Comparison of ENCODE assay signal across 11 cellular contexts in genomic region chr1:27887215-27888035, GRCh38. TPM values are rescaled to one million over a fixed set of nuclear protein-coding genes. Genes with fewer than 3 reads are reported as not detected.
DNase-seq lines count a peak whose midpoint lies in the region; ATAC-seq and TF ChIP-seq lines count a peak whose summit lies in the region.
"Had no signal": no experiment of that assay in that cellular context is flagged by ENCODE, and none has a peak within 500 bp of the region (broad histone marks: within the 10 kb centered on the region; RNA-seq: fewer than 3 reads in every experiment).

No MANE protein-coding gene starts in this region.

- peak overlapping the region; percentile 89 for H3K27ac Mint-ChIP-seq in activated CD8-positive, alpha-beta memory T cell treated with anti-CD3 and anti-CD28 coated beads, Interleukin-2, amount 10 ng/mL, durations not matched to agents 7 days and 5 days
- peak overlapping the region; percentile 88 for H3K27ac Mint-ChIP-seq in stimulated activated effector memory CD8-positive, alpha-beta T cell treated with anti-CD3 and anti-CD28 coated beads, Interleukin-12 subunit alpha, Interleukin-12 subunit beta, amount 100 ng/mL, for 72 hours

- ATAC-seq in activated CD8-positive, alpha-beta memory T cell treated with anti-CD3 and anti-CD28 coated beads, Interleukin-2, amount 10 ng/mL, durations not matched to agents 7 days and 5 days = peak; percentile 83
- ATAC-seq in stimulated activated effector memory CD8-positive, alpha-beta T cell treated with anti-CD3 and anti-CD28 coated beads, Interleukin-12 subunit alpha, Interleukin-12 subunit beta, amount 100 ng/mL, for 72 hours = peak; percentile 55
- ATAC-seq: foreskin keratinocyte, Panc1 had no signal

- TF ChIP-seq CTCF in Peyer's patch (IDR thresholded peaks at IDR 0.05) = no peak
- TF ChIP-seq CTCF in uterus (IDR thresholded peaks at IDR 0.05) = no peak

- peak; percentile 84 for DNase-seq in activated CD8-positive, alpha-beta memory T cell treated with anti-CD3 and anti-CD28 coated beads, Interleukin-2, amount 10 ng/mL, durations not matched to agents 7 days and 5 days
- DNase-seq in activated CD8-positive, alpha-beta memory T cell treated with anti-CD3 and anti-CD28 coated beads for 24 hours = no peak
- peak in 2 of 3 donors; percentile 68 to 81 for DNase-seq in Peyer's patch
- no peak for DNase-seq in caudate nucleus (lab: John Stamatoyannopoulos, UW)
- no peak for DNase-seq in stimulated activated effector memory CD8-positive, alpha-beta T cell treated with anti-CD3 and anti-CD28 coated beads, Interleukin-12 subunit alpha, Interleukin-12 subunit beta, amount 100 ng/mL, for 72 hours (ENCODE audit: low spot score in 2 of 2)
- no peak for DNase-seq in islet precursor cell
- no peak for DNase-seq in uterus
- no peak for DNase-seq in NCI-H1092 treated with DMSO at 0.1 percent for 48 hours (lab: John Stamatoyannopoulos, UW)
- DNase-seq: ACHN, foreskin keratinocyte had no signal

- intact Hi-C loops in uterus (cut with DNase I; ENCODE audit: low total_unique reads) = no loop called here

- H3K4me1 Mint-ChIP-seq in activated CD8-positive, alpha-beta memory T cell treated with anti-CD3 and anti-CD28 coated beads, Interleukin-2, amount 10 ng/mL, durations not matched to agents 7 days and 5 days = peaks cover 71% of the 10 kb centered on the region
- peaks cover 61% of the 10 kb centered on the region for H3K4me1 Mint-ChIP-seq in stimulated activated effector memory CD8-positive, alpha-beta T cell treated with anti-CD3 and anti-CD28 coated beads, Interleukin-12 subunit alpha, Interleukin-12 subunit beta, amount 100 ng/mL, for 72 hours

- no peaks in the 10 kb centered on the region for H3K9me3 Mint-ChIP-seq in activated CD8-positive, alpha-beta memory T cell treated with anti-CD3 and anti-CD28 coated beads, Interleukin-2, amount 10 ng/mL, durations not matched to agents 7 days and 5 days (ENCODE audit: low read depth)
- no peaks in the 10 kb centered on the region for H3K9me3 Mint-ChIP-seq in stimulated activated effector memory CD8-positive, alpha-beta T cell treated with anti-CD3 and anti-CD28 coated beads, Interleukin-12 subunit alpha, Interleukin-12 subunit beta, amount 100 ng/mL, for 72 hours

- no peak overlapping the region for H3K4me3 ChIP-seq in Peyer's patch
- H3K4me3 ChIP-seq in uterus = no peak overlapping the region

- H3K4me3 Mint-ChIP-seq in activated CD8-positive, alpha-beta memory T cell treated with anti-CD3 and anti-CD28 coated beads, Interleukin-2, amount 10 ng/mL, durations not matched to agents 7 days and 5 days = peak overlapping the region; percentile 50
- peak overlapping the region; percentile 53 for H3K4me3 Mint-ChIP-seq in stimulated activated effector memory CD8-positive, alpha-beta T cell treated with anti-CD3 and anti-CD28 coated beads, Interleukin-12 subunit alpha, Interleukin-12 subunit beta, amount 100 ng/mL, for 72 hours

- H3K36me3 ChIP-seq in Peyer's patch (peaks cover 0 to 27% (median 0%) of the 10 kb centered on the region in 3 donors), uterus (no peaks in the 10 kb centered on the region)

- H3K27me3 ChIP-seq in Peyer's patch = no peaks in the 10 kb centered on the region
- no peaks in the 10 kb centered on the region for H3K27me3 ChIP-seq in uterus
- H3K27me3 ChIP-seq: foreskin keratinocyte had no signal

- peaks cover 63% of the 10 kb centered on the region for H3K36me3 Mint-ChIP-seq in activated CD8-positive, alpha-beta memory T cell treated with anti-CD3 and anti-CD28 coated beads, Interleukin-2, amount 10 ng/mL, durations not matched to agents 7 days and 5 days
- H3K36me3 Mint-ChIP-seq in stimulated activated effector memory CD8-positive, alpha-beta T cell treated with anti-CD3 and anti-CD28 coated beads, Interleukin-12 subunit alpha, Interleukin-12 subunit beta, amount 100 ng/mL, for 72 hours = peaks cover 76% of the 10 kb centered on the region

- H3K27me3 Mint-ChIP-seq in activated CD8-positive, alpha-beta memory T cell treated with anti-CD3 and anti-CD28 coated beads, Interleukin-2, amount 10 ng/mL, durations not matched to agents 7 days and 5 days = no peaks in the 10 kb centered on the region

- TF ChIP-seq POLR2A in Peyer's patch (IDR thresholded peaks at IDR 0.05) (no peak), uterus (IDR thresholded peaks at IDR 0.05) (no peak)

- CTCF ChIA-PET in activated CD8-positive, alpha-beta memory T cell treated with anti-CD3 and anti-CD28 coated beads, Interleukin-2, amount 10 ng/mL, durations not matched to agents 7 days and 5 days (lab: Charles Lee) = interaction anchor here (1.2 kb wide), 1 partner anchor 30 kb away, joined by 7 read pairs; no protein-coding TSS in a partner anchor

- H3K9me3 ChIP-seq in Peyer's patch = no peaks in the 10 kb centered on the region
- no peaks in the 10 kb centered on the region for H3K9me3 ChIP-seq in uterus

- peaks cover 0 to 51% (median 11%) of the 10 kb centered on the region in 4 donors for H3K4me1 ChIP-seq in Peyer's patch
- no peaks in the 10 kb centered on the region for H3K4me1 ChIP-seq in uterus
- H3K4me1 ChIP-seq: foreskin keratinocyte had no signal

- H3K27ac ChIP-seq in Peyer's patch (peak overlapping the region; percentile 49 to 82 (median 66)), caudate nucleus (ENCODE audit: low read depth, low read length) (peak overlapping the region; percentile 36), uterus (no peak overlapping the region)
- H3K27ac ChIP-seq: foreskin keratinocyte had no signal

RNA-seq across cellular contexts. Expression of gene THEMIS2, which starts 15.1 kb away (rescaled TPM):
- 10 to 100 TPM; 23.4 to 30.7 TPM for total RNA-seq in activated CD8-positive, alpha-beta memory T cell treated with anti-CD3 and anti-CD28 coated beads, Interleukin-2, amount 10 ng/mL, durations not matched to agents 7 days and 5 days
- total RNA-seq in Peyer's patch = 10 to 100 TPM in 3 of 4 donors, 1 to 10 TPM in 1; 8.1 to 86.6 (median 22.8) TPM
- 10 to 100 TPM in 2 of 4 donors, 1 to 10 TPM in 2; 5.1 to 28.9 (median 15.8) TPM for total RNA-seq in uterus

RNA-seq across cellular contexts. Expression of gene RPA2, which starts 26.9 kb away (rescaled TPM):
- total RNA-seq in activated CD8-positive, alpha-beta memory T cell treated with anti-CD3 and anti-CD28 coated beads, Interleukin-2, amount 10 ng/mL, durations not matched to agents 7 days and 5 days = 10 to 100 TPM; 63.0 to 72.1 TPM
- total RNA-seq in Peyer's patch = 10 to 100 TPM in 2 of 4 donors, 1 to 10 TPM in 2; 8.2 to 23.1 (median 10.0) TPM
- 10 to 100 TPM in 3 of 4 donors, 1 to 10 TPM in 1; 5.6 to 50.9 (median 34.1) TPM for total RNA-seq in uterus

RNA-seq across cellular contexts. Expression of gene SMPDL3B, which starts 47.4 kb away (rescaled TPM):
- total RNA-seq in activated CD8-positive, alpha-beta memory T cell treated with anti-CD3 and anti-CD28 coated beads, Interleukin-2, amount 10 ng/mL, durations not matched to agents 7 days and 5 days = 1 to 10 TPM in 1 of 2 experiments, under 1 TPM in 1; 0.40 to 1.4 TPM
- total RNA-seq in Peyer's patch = 10 to 100 TPM in 3 of 4 donors, 1 to 10 TPM in 1; 6.6 to 43.4 (median 31.6) TPM
- 1 to 10 TPM in 1 of 4 donors, not detected in 3; 6.6 TPM for total RNA-seq in uterus

RNA-seq across cellular contexts. Expression of gene PPP1R8, which starts 56.8 kb away (rescaled TPM):
- total RNA-seq in activated CD8-positive, alpha-beta memory T cell treated with anti-CD3 and anti-CD28 coated beads, Interleukin-2, amount 10 ng/mL, durations not matched to agents 7 days and 5 days = 10 to 100 TPM; 57.4 to 68.7 TPM
- total RNA-seq in Peyer's patch (10 to 100 TPM; 19.1 to 82.5 (median 27.0) TPM), uterus (10 to 100 TPM; 32.3 to 57.5 (median 43.6) TPM)

Comparison
In these comparisons a context has a peak if more than half of its experiments do, and no peak if none do; other contexts are left out.
1. DNase-seq: peak in activated CD8-positive, alpha-beta memory T cell treated with anti-CD3 and anti-CD28 coated beads, Interleukin-2, amount 10 ng/mL, durations not matched to agents 7 days and 5 days (single experiment) and Peyer's patch (2 of 3); none in activated CD8-positive, alpha-beta memory T cell treated with anti-CD3 and anti-CD28 coated beads for 24 hours (single experiment), caudate nucleus (0 of 61), stimulated activated effector memory CD8-positive, alpha-beta T cell treated with anti-CD3 and anti-CD28 coated beads, Interleukin-12 subunit alpha, Interleukin-12 subunit beta, amount 100 ng/mL, for 72 hours (0 of 2), islet precursor cell (single experiment), uterus (0 of 2) and NCI-H1092 treated with DMSO at 0.1 percent for 48 hours (single experiment).
2. H3K27ac ChIP-seq: peak in Peyer's patch (4 of 4) and caudate nucleus (single experiment); none in uterus (0 of 2).